1 cellular context compared by ENCODE assay signal in genomic region chr1:50898773-50899172, GRCh38.
TF ChIP-seq lines count a peak whose summit lies in the region.

No MANE protein-coding gene starts in this region.

TF ChIP-seq in K562, 482 proteins besides CTCF, POLR2A, EP300 and RAD21 (continued from another document):
- TF ChIP-seq MGA (IDR thresholded peaks at IDR 0.05): no peak
- peak; percentile 67 for TF ChIP-seq ZNF75A (CRISPR knock-in tag; IDR thresholded peaks at IDR 0.05)
- no peak for TF ChIP-seq ZKSCAN1 (IDR thresholded peaks at IDR 0.05; ENCODE audit: low read depth, low read length)
